21 cellular contexts compared by ENCODE assay signal in the genomic region with DNA sequence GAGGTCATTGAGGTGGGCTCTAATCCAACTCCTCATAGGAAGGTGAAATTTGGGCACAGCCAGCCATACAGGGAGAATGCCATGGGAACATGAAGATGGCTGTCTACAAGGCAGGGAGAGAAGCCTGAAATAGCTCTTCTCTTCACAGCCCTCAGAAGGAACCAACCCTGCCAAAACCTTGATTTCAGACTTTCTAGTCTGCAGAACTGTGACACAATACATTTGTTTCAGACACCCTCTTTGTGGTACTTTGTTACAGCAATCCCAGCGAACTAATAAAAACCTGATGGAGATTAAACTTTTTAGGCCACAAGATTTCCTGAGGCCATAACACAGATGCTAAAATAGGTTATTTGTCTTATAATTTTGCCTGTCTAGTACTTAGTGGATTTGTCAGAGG.
"Had no signal": no experiment of that assay in that cellular context is flagged by ENCODE, and none has a peak within 500 bp of the region (broad histone marks: within the 10 kb centered on the region; RNA-seq: fewer than 3 reads in every experiment).

No MANE protein-coding gene starts in this region.

- DNase-seq: IMR-90, Karpas-422, KG1, MM.1S, NCI-H1092 treated with DMSO at 0.1 percent for 48 hours, NCI-H1436, NCI-H187, NCI-H2029, NCI-H2081 treated with DMSO at 0.1 percent for 48 hours, NCI-H2171, NCI-H446, NCI-H510A, NCI-H524 treated with DMSO at 0.1 percent for 48 hours, NCI-H69, NCI-H774, SHP77, SK-N-SH, SW 1271, T-cell had no signal

- H3K9ac ChIP-seq: SK-N-SH had no signal

- H3K4me2 ChIP-seq: SK-N-SH had no signal

- ATAC-seq: HepG2, T-cell had no signal

- H3K9me3 ChIP-seq: SK-N-SH had no signal

- H3K27ac ChIP-seq: RWPE1 had no signal
